Comparison of ENCODE assay signal across 9 cellular contexts in the genomic region with DNA sequence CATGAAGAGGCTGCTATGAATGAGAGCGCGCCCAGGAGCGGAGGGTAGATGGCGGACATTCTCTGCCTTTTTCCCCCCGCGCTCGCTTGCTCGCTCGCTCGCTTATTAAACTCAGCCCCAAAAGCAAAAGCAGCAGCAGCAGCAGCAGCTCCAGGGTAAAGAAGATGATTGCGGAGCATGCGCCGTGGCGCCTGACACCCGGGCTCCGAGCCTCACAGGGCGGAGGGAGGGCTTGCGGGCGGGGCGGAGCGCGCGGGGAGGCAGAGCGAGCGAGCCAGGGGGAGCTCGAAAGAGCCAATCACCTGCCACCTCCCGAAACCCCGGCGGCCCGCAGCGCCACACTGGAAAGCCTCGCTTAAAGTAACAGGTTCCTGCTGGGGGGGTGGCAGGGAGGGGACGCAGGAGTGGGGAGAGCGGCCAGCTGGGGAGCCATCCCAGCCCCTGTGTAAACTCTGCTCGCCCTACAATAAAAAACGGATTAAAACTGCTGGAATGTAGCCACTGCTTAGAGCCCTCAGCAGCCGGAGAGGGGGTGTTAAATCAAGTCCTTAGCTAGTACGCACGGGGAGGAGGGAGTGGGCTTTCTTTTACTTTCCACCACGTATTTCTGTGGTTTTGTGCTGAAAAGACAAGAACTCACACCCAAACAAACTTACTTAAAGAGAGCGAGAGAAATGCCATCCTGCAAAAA.
DNase-seq lines count a peak whose midpoint lies in the region; ATAC-seq and TF ChIP-seq lines count a peak whose summit lies in the region.
"Had no signal": no experiment of that assay in that cellular context is flagged by ENCODE, and none has a peak within 500 bp of the region (broad histone marks: within the 10 kb centered on the region; RNA-seq: fewer than 3 reads in every experiment).

Gene MLLT3 (minus strand): TSS at position 170 of the 691 bp plus-strand sequence.

- H3K27ac ChIP-seq in coronary artery, result peak within 1 kb of the TSS; percentile 90 to 95

- no peak; the same call in 1 of the 2 replicates for TF ChIP-seq CTCF in AG10803 (conservative IDR thresholded peaks at IDR 0.05; ENCODE audit: low read length)
- TF ChIP-seq CTCF in coronary artery (IDR thresholded peaks at IDR 0.05), result no peak

- ATAC-seq in GM19035 (IDR thresholded peaks at IDR 0.05; ENCODE audit: unreplicated experiment) (peak; percentile 81), HG03342 (IDR thresholded peaks at IDR 0.05; ENCODE audit: unreplicated experiment) (peak; percentile 76)
- ATAC-seq: K562 had no signal

- H3K4me3 ChIP-seq in AG10803 (ENCODE audit: low read length), result peak within 1 kb of the TSS; percentile 90
- peak within 1 kb of the TSS; percentile 87 for H3K4me3 ChIP-seq in coronary artery
- H3K4me3 ChIP-seq: K562 had no signal

- DNase-seq in AG10803 (ENCODE audit: low read depth) (peak; percentile 95), NCI-H446 (lab: John Stamatoyannopoulos, UW) (peak; percentile 90 to 98), coronary artery (ENCODE audit: low spot score) (peak; percentile 95), left kidney (ENCODE audit: low read depth, low spot score) (peak; percentile 97)
- peak; percentile 98 for DNase-seq in activated CD4-positive, alpha-beta T cell treated with anti-CD3 and anti-CD28 coated beads for 48 hours
- DNase-seq in stimulated activated CD4-positive, alpha-beta T cell treated with anti-CD3 and anti-CD28 coated beads, Interleukin-1b, Interleukin-23, amount 100 ng/mL, for 48 hours, result peak; percentile 97

Comparison
In these comparisons a context has a peak if more than half of its experiments do, and no peak if none do; other contexts are left out.
1. Peak in every context shown above with its lines: DNase-seq, ATAC-seq, H3K4me3 ChIP-seq and H3K27ac ChIP-seq.